10 cellular contexts compared by ENCODE assay signal in the genomic region with DNA sequence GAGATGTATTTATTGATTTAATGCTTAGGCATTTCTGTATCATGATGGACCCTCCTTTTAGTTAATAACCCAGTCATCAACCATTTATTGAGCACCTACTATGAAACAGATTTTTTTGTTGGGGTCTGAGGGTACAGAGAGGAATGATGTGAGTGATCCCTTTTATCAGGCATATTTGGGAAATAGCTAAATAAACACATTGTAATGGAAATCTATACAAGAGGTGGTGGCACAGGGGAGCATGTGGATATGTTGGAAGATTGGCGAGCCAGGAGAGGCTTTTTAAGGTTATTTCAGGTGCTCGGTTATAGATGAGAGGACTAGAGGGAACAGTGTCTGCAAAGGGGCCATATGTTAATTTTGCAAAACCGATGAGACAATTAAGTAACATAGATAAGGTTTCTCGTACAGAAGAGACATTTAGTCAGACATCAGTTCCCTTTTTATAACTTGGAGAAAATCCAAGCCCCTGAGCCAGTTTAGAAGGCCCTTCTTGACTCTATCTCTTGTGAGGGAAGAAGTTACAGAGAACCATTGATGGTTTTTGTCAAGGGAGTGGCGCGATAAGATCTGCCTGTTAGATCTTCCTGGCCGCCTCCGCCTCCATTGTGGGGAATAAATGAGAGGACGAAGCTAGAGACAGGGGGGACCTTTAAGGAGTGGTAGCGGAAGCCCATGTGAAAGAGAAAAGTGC. TPM values are rescaled to one million over a fixed set of nuclear protein-coding genes. Genes with fewer than 3 reads are reported as not detected.
DNase-seq lines count a peak whose midpoint lies in the region; ATAC-seq, FAIRE-seq and TF ChIP-seq lines count a peak whose summit lies in the region.
"Had no signal": no experiment of that assay in that cellular context is flagged by ENCODE, and none has a peak within 500 bp of the region (broad histone marks: within the 10 kb centered on the region; RNA-seq: fewer than 3 reads in every experiment).

No MANE protein-coding gene starts in this region.

- TF ChIP-seq POLR2A in H1 (IDR thresholded peaks at IDR 0.05; ENCODE audit: control extremely low read depth in 1 of 2, low read depth in 2 of 2, low read length in 2 of 2): no peak

- 90% methylated on average over 10 of the region's 10 CpGs; no CpG with 5 or more reads in 1 of the 2 experiments for WGBS in H1 (ENCODE audit: extremely low coverage in 1 of 2, insufficient coverage in 1 of 2, insufficient read length in 1 of 2, insufficient replicate concordance in 2 of 2, low coverage in 1 of 2, low lambda C conversion rate in 2 of 2, missing lambda C conversion rate in 1 of 2), 2 experiments

- H3K79me2 ChIP-seq in H1 (ENCODE audit: control insufficient read depth in 1 of 2, insufficient read depth in 2 of 2, low read length in 2 of 2): peaks cover 32 to 66% of the 10 kb centered on the region in 2 experiments

- H3K18ac ChIP-seq in H1 (ENCODE audit: extremely low read depth, low read length): no peak overlapping the region

- H3K4me1 ChIP-seq in RWPE2 (ENCODE audit: insufficient read depth, poor library complexity, severe bottlenecking) (peaks cover 19% of the 10 kb centered on the region), H1 (replicated peaks in 1 of 4; ENCODE audit: control insufficient read depth in 3 of 4, insufficient read depth in 4 of 4, low read length in 3 of 4) (peaks cover 0 to 11% (median 3%) of the 10 kb centered on the region in 4 experiments; a peak in 3 of 7 replicates)
- H3K4me1 ChIP-seq: prostate gland had no signal

- no peak overlapping the region for H3K23ac ChIP-seq in H1 (ENCODE audit: insufficient read length)

- H3K9me3 ChIP-seq in RWPE2 (ENCODE audit: severe bottlenecking): no peaks in the 10 kb centered on the region
- H3K9me3 ChIP-seq in H1 (ENCODE audit: insufficient read depth in 2 of 2, low read depth in 1 of 2, low read length in 1 of 2): no peaks in the 10 kb centered on the region
- H3K9me3 ChIP-seq: prostate gland had no signal

- peaks cover 10% of the 10 kb centered on the region for H3K36me3 Mint-ChIP-seq in activated naive CD4-positive, alpha-beta T cell treated with anti-CD3 and anti-CD28 coated beads for 36 hours (ENCODE audit: low read depth)
- H3K36me3 Mint-ChIP-seq in stimulated activated effector memory CD8-positive, alpha-beta T cell treated with anti-CD3 and anti-CD28 coated beads, Interleukin-12 subunit alpha, Interleukin-12 subunit beta, amount 100 ng/mL, for 72 hours: peaks cover 22% of the 10 kb centered on the region

- H3K9ac ChIP-seq in H1 (replicated peaks in 1 of 4; ENCODE audit: extremely low read depth in 1 of 4, low read depth in 3 of 4, low read length in 3 of 4): no peak overlapping the region

- no peak overlapping the region for H3K4me3 ChIP-seq in RWPE2 (ENCODE audit: severe bottlenecking)
- peak overlapping the region in 1 of 4 experiments; percentile 84; a peak in 2 of 8 replicates for H3K4me3 ChIP-seq in H1 (ENCODE audit: extremely low read depth in 1 of 4, insufficient read depth in 2 of 4, low read depth in 3 of 4, low read length in 4 of 4)

- peak overlapping the region; percentile 89 for H3K4me3 Mint-ChIP-seq in activated naive CD4-positive, alpha-beta T cell treated with anti-CD3 and anti-CD28 coated beads for 36 hours
- peak overlapping the region; percentile 84 for H3K4me3 Mint-ChIP-seq in stimulated activated effector memory CD8-positive, alpha-beta T cell treated with anti-CD3 and anti-CD28 coated beads, Interleukin-12 subunit alpha, Interleukin-12 subunit beta, amount 100 ng/mL, for 72 hours

- no peak overlapping the region for H3K4ac ChIP-seq in H1 (replicated peaks; ENCODE audit: insufficient read length, low read depth, low read length)

- H3K27me3 Mint-ChIP-seq in activated naive CD4-positive, alpha-beta T cell treated with anti-CD3 and anti-CD28 coated beads for 36 hours (ENCODE audit: low read depth): no peaks in the 10 kb centered on the region

- peak overlapping the region; percentile 64 to 91; a peak in 1 of 4 replicates for H3K4me2 ChIP-seq in H1 (ENCODE audit: insufficient read depth in 1 of 2, low read depth in 2 of 2, low read length in 2 of 2)

- no peak overlapping the region for H4K8ac ChIP-seq in H1 (ENCODE audit: extremely low read depth, insufficient read depth, low read length)

- peaks cover 7% of the 10 kb centered on the region; the same call in 1 of the 2 replicates for H3K23me2 ChIP-seq in H1 (ENCODE audit: low read depth, low read length)

- peaks cover 13 to 21% of the 10 kb centered on the region in 2 experiments for H4K20me1 ChIP-seq in H1 (replicated peaks in 1 of 2; ENCODE audit: control insufficient read depth in 1 of 2, insufficient read depth in 2 of 2, low read length in 2 of 2)

- TF ChIP-seq CTCF in RWPE2 (IDR thresholded peaks at IDR 0.05; ENCODE audit: poor library complexity, severe bottlenecking) (no peak), H1 (IDR thresholded peaks at IDR 0.05; ENCODE audit: control extremely low read depth in 1 of 3, insufficient read depth in 1 of 3, low read depth in 1 of 3, low read length in 3 of 3) (no peak)

- no peak for DNase-seq in activated naive CD4-positive, alpha-beta T cell treated with anti-CD3 and anti-CD28 coated beads for 36 hours
- no peak for DNase-seq in activated naive CD4-positive, alpha-beta T cell treated with anti-CD3 and anti-CD28 coated beads, Interleukin-2, amount 50 U/mL, for 16 hours
- DNase-seq in RWPE2 (ENCODE audit: low spot score): no peak
- no peak for DNase-seq in H1 (ENCODE audit: low read depth in 1 of 2, low spot score in 2 of 2)
- peak in 1 of 2 donors; percentile 41 for DNase-seq in stimulated activated effector memory CD8-positive, alpha-beta T cell treated with anti-CD3 and anti-CD28 coated beads, Interleukin-12 subunit alpha, Interleukin-12 subunit beta, amount 100 ng/mL, for 72 hours (ENCODE audit: low spot score in 2 of 2)
- DNase-seq in mucosa of gallbladder (ENCODE audit: low spot score): no peak
- DNase-seq in NCI-H2227 treated with DMSO at 0.1 percent for 48 hours (lab: John Stamatoyannopoulos, UW): no peak
- DNase-seq: foreskin melanocyte had no signal

- ATAC-seq in RWPE2 (ENCODE audit: low read depth) (no peak), GM18861 (IDR thresholded peaks at IDR 0.05; ENCODE audit: unreplicated experiment) (no peak)
- no peak for ATAC-seq in stimulated activated effector memory CD8-positive, alpha-beta T cell treated with anti-CD3 and anti-CD28 coated beads, Interleukin-12 subunit alpha, Interleukin-12 subunit beta, amount 100 ng/mL, for 72 hours

- no peak overlapping the region for H4K5ac ChIP-seq in H1 (ENCODE audit: insufficient read length, low read depth, low read length)

- no peak overlapping the region for H2BK120ac ChIP-seq in H1 (replicated peaks; ENCODE audit: low read depth, low read length)

- H3K56ac ChIP-seq in H1 (replicated peaks; ENCODE audit: insufficient read length, low read depth, low read length): no peak overlapping the region

- no peak overlapping the region for H2AK5ac ChIP-seq in H1 (ENCODE audit: low read depth, low read length)

- TF ChIP-seq EP300 in H1 (IDR thresholded peaks at IDR 0.05; ENCODE audit: borderline replicate concordance in 1 of 2, low read depth in 2 of 2, low read length in 2 of 2): no peak

- FAIRE-seq in H1 (lab: Jason Lieb, UNC): no peak

- H3K27ac Mint-ChIP-seq in activated naive CD4-positive, alpha-beta T cell treated with anti-CD3 and anti-CD28 coated beads for 36 hours: no peak overlapping the region
- H3K27ac Mint-ChIP-seq in stimulated activated effector memory CD8-positive, alpha-beta T cell treated with anti-CD3 and anti-CD28 coated beads, Interleukin-12 subunit alpha, Interleukin-12 subunit beta, amount 100 ng/mL, for 72 hours: peak overlapping the region; percentile 94

- peaks cover 14% of the 10 kb centered on the region; the same call in 1 of the 2 replicates for H3K36me3 ChIP-seq in RWPE2 (ENCODE audit: low read depth)
- peaks cover 0 to 4% (median 0%) of the 10 kb centered on the region in 4 experiments; a peak in 1 of 8 replicates for H3K36me3 ChIP-seq in H1 (ENCODE audit: control insufficient read depth in 2 of 4, insufficient read depth in 4 of 4, low read length in 3 of 4)
- H3K36me3 ChIP-seq: prostate gland had no signal

- intact Hi-C loops in activated naive CD4-positive, alpha-beta T cell treated with anti-CD3 and anti-CD28 coated beads for 36 hours (cut with micrococcal nuclease): no loop called here

- peaks cover 41% of the 10 kb centered on the region for H3K4me1 Mint-ChIP-seq in activated naive CD4-positive, alpha-beta T cell treated with anti-CD3 and anti-CD28 coated beads for 36 hours (ENCODE audit: low read depth)
- peaks cover 42% of the 10 kb centered on the region for H3K4me1 Mint-ChIP-seq in stimulated activated effector memory CD8-positive, alpha-beta T cell treated with anti-CD3 and anti-CD28 coated beads, Interleukin-12 subunit alpha, Interleukin-12 subunit beta, amount 100 ng/mL, for 72 hours

- H3K9me3 Mint-ChIP-seq in activated naive CD4-positive, alpha-beta T cell treated with anti-CD3 and anti-CD28 coated beads for 36 hours: no peaks in the 10 kb centered on the region
- H3K9me3 Mint-ChIP-seq in stimulated activated effector memory CD8-positive, alpha-beta T cell treated with anti-CD3 and anti-CD28 coated beads, Interleukin-12 subunit alpha, Interleukin-12 subunit beta, amount 100 ng/mL, for 72 hours: no peaks in the 10 kb centered on the region

- H3K14ac ChIP-seq in H1 (ENCODE audit: insufficient read length): no peak overlapping the region

- no peaks in the 10 kb centered on the region for H3K27me3 ChIP-seq in RWPE2 (ENCODE audit: insufficient read depth, poor library complexity, severe bottlenecking)
- H3K27me3 ChIP-seq in H1 (replicated peaks in 1 of 4; ENCODE audit: control insufficient read depth in 3 of 4, extremely low read depth in 1 of 4, insufficient read depth in 3 of 4, low read length in 3 of 4): no peaks in the 10 kb centered on the region

- POLR2A ChIA-PET in H1 (lab: Charles Lee; ENCODE audit: partially characterized antibody): interaction anchor here (0.9 kb wide), 1 partner anchor 10 kb away, joined by 3 read pairs; no protein-coding TSS in a partner anchor

- H3K27ac ChIP-seq in RWPE2 (ENCODE audit: poor library complexity, severe bottlenecking): peak overlapping the region; percentile 77
- no peak overlapping the region for H3K27ac ChIP-seq in H1 (ENCODE audit: low read depth, low read length)

- no peak overlapping the region for H2BK20ac ChIP-seq in H1 (ENCODE audit: low read length)

- H4K91ac ChIP-seq in H1 (replicated peaks; ENCODE audit: insufficient read length, low read length): no peak overlapping the region

- no peak overlapping the region for H2AFZ ChIP-seq in H1 (ENCODE audit: low read length)

- CTCF ChIA-PET in activated naive CD4-positive, alpha-beta T cell treated with anti-CD3 and anti-CD28 coated beads for 36 hours (lab: Charles Lee): interaction anchor here (0.6 to 1.1 kb wide), 2 partner anchors 13 to 45 kb away, joined by 3 read pairs; no protein-coding TSS in a partner anchor
- CTCF ChIA-PET in H1 (lab: Charles Lee; ENCODE audit: partially characterized antibody): interaction anchor here (0.6 to 1.3 kb wide), 3 partner anchors 12 to 79 kb away, joined by 3 to 4 read pairs (median 3); no protein-coding TSS in a partner anchor

- no peak overlapping the region for H2BK15ac ChIP-seq in H1 (ENCODE audit: low read length)

- no peak overlapping the region for H2BK12ac ChIP-seq in H1 (ENCODE audit: low read depth, low read length)

- no peak overlapping the region for H2BK5ac ChIP-seq in H1 (ENCODE audit: low read depth, low read length)

- H3K79me1 ChIP-seq in H1 (ENCODE audit: low read depth, low read length): peaks cover 7% of the 10 kb centered on the region

- TF ChIP-seq RAD21 in H1 (IDR thresholded peaks at IDR 0.05 in 1 of 2, conservative IDR thresholded peaks at IDR 0.05 in 1 of 2; ENCODE audit: low read depth in 2 of 2, low read length in 2 of 2): no peak

RNA-seq across cellular contexts. Expression of a gene that starts 2.0 kb away (rescaled TPM):
- total RNA-seq in activated naive CD4-positive, alpha-beta T cell treated with anti-CD3 and anti-CD28 coated beads for 36 hours: 10 to 100 TPM; 79.8 to 83.7 TPM
- total RNA-seq in H1 (2021; fragmentation: NEBNext Ultra II Directional; extraction: Animal tissue kit (Norgen Biotek cat#: 25700)): 194 and 210 TPM in 2 replicates
- polyA plus RNA-seq in H1 (2011; rRNA removed): 62.5 and 134 TPM in 2 replicates
- polyA plus RNA-seq in H1 (2011; cell fraction: cytosol; rRNA removed): 167 TPM
- polyA plus RNA-seq in H1 (2011; cell fraction: nucleus; rRNA removed): 84.7 TPM
- 267 to 295 TPM (median 271 TPM) in 4 replicates for polyA plus RNA-seq in H1 (2012, experiment 1 of 2)
- polyA plus RNA-seq in H1 (2012, experiment 2 of 2): 23.8 TPM
- 63.2 TPM for polyA plus RNA-seq in H1 (2013, experiment 1 of 2)
- 62.2 TPM for polyA plus RNA-seq in H1 (2013, experiment 2 of 2)
- polyA minus RNA-seq in H1 (2011; rRNA and poly(A)+ RNA removed): 446 and 722 TPM in 2 replicates
- polyA minus RNA-seq in H1 (2011; cell fraction: cytosol; rRNA and poly(A)+ RNA removed): 116 TPM
- polyA minus RNA-seq in H1 (2011; cell fraction: nucleus; rRNA and poly(A)+ RNA removed): 177 TPM
- 135 TPM for total RNA-seq in mucosa of gallbladder
